28 cellular contexts compared by ENCODE assay signal in genomic region chrX:7024850-7025249, GRCh38.
"Had no signal": no experiment of that assay in that cellular context is flagged by ENCODE, and none has a peak within 500 bp of the region (broad histone marks: within the 10 kb centered on the region; RNA-seq: fewer than 3 reads in every experiment).

No MANE protein-coding gene starts in this region.

- H3K4me2 ChIP-seq: smooth muscle cell had no signal

- H3K4me1 ChIP-seq: esophagus muscularis mucosa, heart right ventricle, lower lobe of right lung, pancreas, right lobe of liver, thyroid gland had no signal

- H3K27ac ChIP-seq: esophagus muscularis mucosa, heart right ventricle, lower lobe of right lung, neutrophil, pancreas, right lobe of liver, thyroid gland, vagina had no signal

- DNase-seq: cortex of kidney; effector memory CD8-positive, alpha-beta T cell; foreskin melanocyte; glutamatergic neuron; heart right ventricle; hippocampal formation; islet precursor cell; left ventricle myocardium superior; lower lobe of right lung; mesenchymal stem cell; mucosa of descending colon; naive B cell; pancreas; right lobe of liver; stimulated activated CD4-positive, alpha-beta T cell treated with anti-CD3 and anti-CD28 coated beads, Interleukin-12 subunit alpha, Interleukin-12 subunit beta, amount 100 ng/mL, for 4 hours; stimulated activated CD4-positive, alpha-beta T cell treated with anti-CD3 and anti-CD28 coated beads, Interleukin-1b, Interleukin-23, amount 100 ng/mL, for 48 hours; stimulated activated CD4-positive, alpha-beta T cell treated with anti-CD3 and anti-CD28 coated beads, Interleukin-4, amount 100 ng/mL, for 1 hour; stimulated activated CD8-positive, alpha-beta memory T cell treated with anti-CD3 and anti-CD28 coated beads, Interleukin-4, amount 100 ng/mL, for 48 hours; stimulated activated naive CD4-positive, alpha-beta T cell; stimulated activated naive CD8-positive, alpha-beta T cell treated with anti-CD3 and anti-CD28 coated beads, Interleukin-15, amount 100 ng/mL, for 72 hours; thyroid gland; trophoblast cell had no signal

- H3K9me3 ChIP-seq: esophagus muscularis mucosa, heart right ventricle, lower lobe of right lung, mucosa of descending colon, neutrophil, pancreas, right lobe of liver, thyroid gland, vagina had no signal

- ATAC-seq: effector memory CD8-positive, alpha-beta T cell; heart right ventricle; left ventricle myocardium superior; lower lobe of right lung; mucosa of descending colon; natural killer cell treated with Interleukin-12 subunit alpha and Interleukin-12 subunit beta and Interleukin-15 and Interleukin-18, amount 100 ng/mL, for 72 hours; right lobe of liver; stimulated activated naive CD8-positive, alpha-beta T cell treated with anti-CD3 and anti-CD28 coated beads, Interleukin-15, amount 100 ng/mL, for 72 hours had no signal

- H3K27me3 ChIP-seq: esophagus muscularis mucosa, heart right ventricle, neutrophil, pancreas, right lobe of liver, thyroid gland, vagina had no signal

- H3K4me3 ChIP-seq: esophagus muscularis mucosa, heart right ventricle, lower lobe of right lung, mucosa of descending colon, pancreas, right lobe of liver, smooth muscle cell, thyroid gland, vagina had no signal

- H3K36me3 ChIP-seq: esophagus muscularis mucosa, heart right ventricle, lower lobe of right lung, neutrophil, pancreas, right lobe of liver, thyroid gland, vagina had no signal

- FAIRE-seq: endometrium had no signal
